In genomic region chr6:49463612-49463967, GRCh38 we compare ENCODE assay signal across 8 cellular contexts. TPM values are rescaled to one million over a fixed set of nuclear protein-coding genes. Genes with fewer than 3 reads are reported as not detected.
DNase-seq lines count a peak whose midpoint lies in the region; ATAC-seq and TF ChIP-seq lines count a peak whose summit lies in the region.

No MANE protein-coding gene starts in this region.

- H3K27ac ChIP-seq in IMR-90 (ENCODE audit: insufficient read depth, low read length) = peak overlapping the region; percentile 9; the same call in 1 of the 2 replicates

- H3K9ac ChIP-seq in IMR-90 (ENCODE audit: low read depth, low read length) = peak overlapping the region; percentile 68

- H3K4ac ChIP-seq in IMR-90 (ENCODE audit: low read depth, low read length) = peak overlapping the region; percentile 58; the same call in 1 of the 2 replicates

- no peak overlapping the region for H2AK5ac ChIP-seq in IMR-90 (ENCODE audit: low read depth, low read length)

- H2AFZ ChIP-seq in IMR-90 (replicated peaks; ENCODE audit: low read length, poor library complexity) = peak overlapping the region; percentile 99

- no peaks in the 10 kb centered on the region for H3K27me3 ChIP-seq in IMR-90 (ENCODE audit: control insufficient read depth, insufficient read depth, low read length)

- peak overlapping the region; percentile 86 for H2AK9ac ChIP-seq in IMR-90 (replicated peaks; ENCODE audit: low read depth, low read length, poor library complexity)

- no peak overlapping the region for H4K91ac ChIP-seq in IMR-90 (ENCODE audit: insufficient read depth, low read depth, low read length)

- H3K36me3 Mint-ChIP-seq in activated CD8-positive, alpha-beta memory T cell treated with anti-CD3 and anti-CD28 coated beads, Interleukin-2, amount 10 ng/mL, durations not matched to agents 7 days and 5 days = peaks cover 19% of the 10 kb centered on the region
- no peaks in the 10 kb centered on the region for H3K36me3 Mint-ChIP-seq in natural killer cell

- peak overlapping the region; percentile 47; the same call in 1 of the 2 replicates for H3K14ac ChIP-seq in IMR-90 (replicated peaks; ENCODE audit: low read depth, low read length)

- H2BK5ac ChIP-seq in IMR-90 (ENCODE audit: low read depth, low read length, poor library complexity, severe bottlenecking) = no peak overlapping the region

- H3K4me3 ChIP-seq in IMR-90 (ENCODE audit: insufficient read depth, low read depth, low read length) = peak overlapping the region; percentile 82
- peak overlapping the region; percentile 84 to 94 for H3K4me3 ChIP-seq in cardiac fibroblast (replicated peaks in 1 of 2; ENCODE audit: low read depth in 2 of 2, low read length in 2 of 2)

- TF ChIP-seq RAD21 in IMR-90 (IDR thresholded peaks at IDR 0.05; ENCODE audit: low read length) = no peak

- peak overlapping the region; percentile 93 for H3K4me2 ChIP-seq in IMR-90 (ENCODE audit: low read depth, low read length)

- peaks cover 32 to 37% of the 10 kb centered on the region in 2 experiments for H3K79me1 ChIP-seq in IMR-90 (ENCODE audit: low read depth in 1 of 2, low read length in 2 of 2)

- H3K36me3 ChIP-seq in IMR-90 (ENCODE audit: control insufficient read depth, insufficient read depth, low read length) = no peaks in the 10 kb centered on the region

- H4K8ac ChIP-seq in IMR-90 (ENCODE audit: low read depth in 2 of 2, low read length in 2 of 2) = peak overlapping the region; percentile 86 to 90

- intact Hi-C loops in IMR-90 (cut with micrococcal nuclease) = no loop called here
- intact Hi-C loops in natural killer cell (cut with micrococcal nuclease) = no loop called here

- DNase-seq in activated CD8-positive, alpha-beta memory T cell treated with anti-CD3 and anti-CD28 coated beads, Interleukin-2, amount 10 ng/mL, durations not matched to agents 7 days and 5 days = no peak
- no peak for DNase-seq in activated CD8-positive, alpha-beta memory T cell treated with anti-CD3 and anti-CD28 coated beads for 24 hours
- DNase-seq in IMR-90 (no peak), cardiac fibroblast (ENCODE audit: low read depth in 2 of 2) (peak in 1 of 2 donors; percentile 0), natural killer cell (no peak), COR-L47 (lab: John Stamatoyannopoulos, UW) (no peak)

- peaks cover 51% of the 10 kb centered on the region for H3K4me1 Mint-ChIP-seq in activated CD8-positive, alpha-beta memory T cell treated with anti-CD3 and anti-CD28 coated beads, Interleukin-2, amount 10 ng/mL, durations not matched to agents 7 days and 5 days
- H3K4me1 Mint-ChIP-seq in natural killer cell = peaks cover 40 to 52% of the 10 kb centered on the region in 2 donors

- peak overlapping the region; percentile 97 for H3K4me3 Mint-ChIP-seq in activated CD8-positive, alpha-beta memory T cell treated with anti-CD3 and anti-CD28 coated beads, Interleukin-2, amount 10 ng/mL, durations not matched to agents 7 days and 5 days
- peak overlapping the region; percentile 98 for H3K4me3 Mint-ChIP-seq in natural killer cell

- H3K9me3 ChIP-seq in IMR-90 (ENCODE audit: control insufficient read depth, insufficient read depth, low read length) = no peaks in the 10 kb centered on the region

- WGBS in IMR-90 (ENCODE audit: extremely low coverage in 2 of 2, insufficient read length in 1 of 2), 2 experiments = no CpG with 5 or more reads among the region's 4 CpGs

- TF ChIP-seq CTCF in IMR-90 (conservative IDR thresholded peaks at IDR 0.05; ENCODE audit: low read depth, low read length) = no peak
- TF ChIP-seq CTCF in cardiac fibroblast (IDR thresholded peaks at IDR 0.05; ENCODE audit: low read depth, low read length) = no peak
- TF ChIP-seq CTCF in natural killer cell (IDR thresholded peaks at IDR 0.05) = no peak

- TF ChIP-seq POLR2A in IMR-90 (IDR thresholded peaks at IDR 0.05; ENCODE audit: low read depth, low read length) = no peak

- dilution Hi-C loops in IMR-90 (cut with HindIII; ENCODE audit: low sequenced_read_pairs, unreplicated experiment) = no loop called here

- H2BK15ac ChIP-seq in IMR-90 (ENCODE audit: low read depth, low read length) = no peak overlapping the region

- H3K56ac ChIP-seq in IMR-90 (ENCODE audit: extremely low read depth, insufficient read depth, low read length) = peak overlapping the region; percentile 78

- H3K4me1 ChIP-seq in IMR-90 (ENCODE audit: control insufficient read depth, insufficient read depth, low read length) = no peaks in the 10 kb centered on the region; the same call in 1 of the 2 replicates

- in situ Hi-C loops in IMR-90 (cut with MboI; ENCODE audit: low sequenced_read_pairs) = no loop called here

- H3K9me3 Mint-ChIP-seq in activated CD8-positive, alpha-beta memory T cell treated with anti-CD3 and anti-CD28 coated beads, Interleukin-2, amount 10 ng/mL, durations not matched to agents 7 days and 5 days (ENCODE audit: low read depth) = no peaks in the 10 kb centered on the region
- no peaks in the 10 kb centered on the region for H3K9me3 Mint-ChIP-seq in natural killer cell

- peak; percentile 2 for ATAC-seq in activated CD8-positive, alpha-beta memory T cell treated with anti-CD3 and anti-CD28 coated beads, Interleukin-2, amount 10 ng/mL, durations not matched to agents 7 days and 5 days
- ATAC-seq in IMR-90 (ENCODE audit: low read depth) = peak; percentile 31
- ATAC-seq in natural killer cell = no peak
- ATAC-seq in HG02884 (IDR thresholded peaks at IDR 0.05; ENCODE audit: unreplicated experiment) = no peak
- no peak for ATAC-seq in HG03432 (IDR thresholded peaks at IDR 0.05; ENCODE audit: unreplicated experiment)

- POLR2A ChIA-PET in IMR-90 (lab: Charles Lee; ENCODE audit: unreplicated experiment) = no interaction called here

- H3K18ac ChIP-seq in IMR-90 (ENCODE audit: low read depth, low read length) = no peak overlapping the region

- peak overlapping the region; percentile 98 for H3K27ac Mint-ChIP-seq in activated CD8-positive, alpha-beta memory T cell treated with anti-CD3 and anti-CD28 coated beads, Interleukin-2, amount 10 ng/mL, durations not matched to agents 7 days and 5 days
- peak overlapping the region; percentile 93 to 97 for H3K27ac Mint-ChIP-seq in natural killer cell

- H4K5ac ChIP-seq in IMR-90 (ENCODE audit: low read depth, low read length) = peak overlapping the region; percentile 32; the same call in 1 of the 2 replicates

- TSS peak; percentile 89 for BruUV-seq in IMR-90 (replicated peaks; lab: Mats Ljungman, UMichigan)

- no peaks in the 10 kb centered on the region for H3K9me1 ChIP-seq in IMR-90 (ENCODE audit: insufficient read depth, low read length)

- CTCF ChIA-PET in activated CD8-positive, alpha-beta memory T cell treated with anti-CD3 and anti-CD28 coated beads, Interleukin-2, amount 10 ng/mL, durations not matched to agents 7 days and 5 days (lab: Charles Lee) = interaction anchor here (1.2 kb wide), 1 partner anchor 54 kb away, joined by 3 read pairs; no protein-coding TSS in a partner anchor
- CTCF ChIA-PET in IMR-90 (lab: Yijun Ruan, JAX) = no interaction called here

- H4K20me1 ChIP-seq in IMR-90 (ENCODE audit: insufficient read depth, low read length) = no peaks in the 10 kb centered on the region

- no peak overlapping the region; the same call in 1 of the 2 replicates for H2BK120ac ChIP-seq in IMR-90 (ENCODE audit: low read depth, low read length)

- no peak overlapping the region for H2BK20ac ChIP-seq in IMR-90 (ENCODE audit: low read depth, low read length)

- peak overlapping the region; percentile 34; the same call in 1 of the 2 replicates for H3K23ac ChIP-seq in IMR-90 (ENCODE audit: low read depth, low read length)

- H3K27me3 Mint-ChIP-seq in activated CD8-positive, alpha-beta memory T cell treated with anti-CD3 and anti-CD28 coated beads, Interleukin-2, amount 10 ng/mL, durations not matched to agents 7 days and 5 days = no peaks in the 10 kb centered on the region
- no peaks in the 10 kb centered on the region for H3K27me3 Mint-ChIP-seq in natural killer cell (ENCODE audit: low read depth in 2 of 2)

TF ChIP-seq in IMR-90, 13 proteins besides CTCF, POLR2A, EP300 and RAD21:
- TF ChIP-seq MAFK (IDR thresholded peaks at IDR 0.05; ENCODE audit: low read depth, low read length) (no peak), CHD1 (IDR thresholded peaks at IDR 0.05; ENCODE audit: low read depth, low read length) (no peak)

RNA-seq across cellular contexts. Expression of gene CENPQ, which starts 0.4 kb away (rescaled TPM):
- total RNA-seq in activated CD8-positive, alpha-beta memory T cell treated with anti-CD3 and anti-CD28 coated beads, Interleukin-2, amount 10 ng/mL, durations not matched to agents 7 days and 5 days = 10 to 100 TPM; 17.8 to 18.0 TPM
- 2.2 and 5.8 TPM in 2 replicates for total RNA-seq in IMR-90 (2012; rRNA removed)
- polyA plus RNA-seq in IMR-90 (2012; rRNA removed) = 3.2 and 3.7 TPM in 2 replicates
- 0.25 and 0.35 TPM in 2 replicates for polyA plus RNA-seq in IMR-90 (2012; cell fraction: cytosol; rRNA removed)
- 0.10 and 0.94 TPM in 2 replicates for polyA plus RNA-seq in IMR-90 (2012; cell fraction: nucleus; rRNA removed; ENCODE audit: low replicate concordance)
- total RNA-seq in natural killer cell = 1 to 10 TPM; 1.5 to 3.2 (median 1.6) TPM

RNA-seq across cellular contexts. Expression of gene MMUT, which starts 0.5 kb away (rescaled TPM):
- total RNA-seq in activated CD8-positive, alpha-beta memory T cell treated with anti-CD3 and anti-CD28 coated beads, Interleukin-2, amount 10 ng/mL, durations not matched to agents 7 days and 5 days = 10 to 100 TPM; 12.8 to 15.1 TPM
- 11.7 and 15.3 TPM in 2 replicates for total RNA-seq in IMR-90 (2012; rRNA removed)
- 8.3 and 10.6 TPM in 2 replicates for polyA plus RNA-seq in IMR-90 (2012; rRNA removed)
- polyA plus RNA-seq in IMR-90 (2012; cell fraction: cytosol; rRNA removed) = 1.5 and 2.3 TPM in 2 replicates
- 1.0 and 7.7 TPM in 2 replicates for polyA plus RNA-seq in IMR-90 (2012; cell fraction: nucleus; rRNA removed; ENCODE audit: low replicate concordance)
- total RNA-seq in natural killer cell = 1 to 10 TPM; 6.0 to 7.2 (median 7.1) TPM

RNA-seq across cellular contexts. Expression of gene GLYATL3, which starts 36.1 kb away (rescaled TPM):
- total RNA-seq in activated CD8-positive, alpha-beta memory T cell treated with anti-CD3 and anti-CD28 coated beads, Interleukin-2, amount 10 ng/mL, durations not matched to agents 7 days and 5 days = not detected
- not detected in 2 replicates for total RNA-seq in IMR-90 (2012; rRNA removed)
- not detected in 2 replicates for polyA plus RNA-seq in IMR-90 (2012; rRNA removed)
- polyA plus RNA-seq in IMR-90 (2012; cell fraction: cytosol; rRNA removed) = not detected in 2 replicates
- polyA plus RNA-seq in IMR-90 (2012; cell fraction: nucleus; rRNA removed; ENCODE audit: low replicate concordance) = not detected in 2 replicates
- total RNA-seq in natural killer cell = not detected

Comparison
In these comparisons a context has a peak if more than half of its experiments do, and no peak if none do; other contexts are left out.
1. ATAC-seq: peak in activated CD8-positive, alpha-beta memory T cell treated with anti-CD3 and anti-CD28 coated beads, Interleukin-2, amount 10 ng/mL, durations not matched to agents 7 days and 5 days (single experiment) and IMR-90 (single experiment); none in natural killer cell (0 of 3), HG02884 (single experiment) and HG03432 (single experiment).